Comparison of ENCODE assay signal across 2 cellular contexts in genomic region chrX:11504234-11504633, GRCh38.
TF ChIP-seq lines count a peak whose summit lies in the region.

No MANE protein-coding gene starts in this region.

TF ChIP-seq in SK-N-SH, 30 proteins besides CTCF, POLR2A, EP300 and RAD21 (continued from another document):
- TF ChIP-seq USF1 (IDR thresholded peaks at IDR 0.05; ENCODE audit: borderline replicate concordance, low read depth) (no peak), ZBTB33 (IDR thresholded peaks at IDR 0.05; ENCODE audit: borderline replicate concordance, low read depth) (no peak), ELF1 (IDR thresholded peaks at IDR 0.05) (no peak), RFX5 (IDR thresholded peaks at IDR 0.05; ENCODE audit: low read length) (no peak), GATA2 (CRISPR knock-in tag; IDR thresholded peaks at IDR 0.05) (no peak), USF2 (IDR thresholded peaks at IDR 0.05; ENCODE audit: borderline replicate concordance, low read depth, low read length) (no peak), SMC3 (IDR thresholded peaks at IDR 0.05; ENCODE audit: low read depth, low read length) (no peak), NRF1 (IDR thresholded peaks at IDR 0.05; ENCODE audit: low read depth, low read length) (no peak)

TF ChIP-seq in SK-N-SH treated with all-trans-retinoic acid at 6 μM for 48 hours, 23 proteins besides CTCF, POLR2A, EP300 and RAD21 (continued from another document):
- TF ChIP-seq TSHZ2 (CRISPR knock-in tag; IDR thresholded peaks at IDR 0.05) (no peak), GLIS3 (CRISPR knock-in tag; IDR thresholded peaks at IDR 0.05) (no peak), PATZ1 (CRISPR knock-in tag; IDR thresholded peaks at IDR 0.05; ENCODE audit: borderline replicate concordance) (no peak), ESRRG (CRISPR knock-in tag; IDR thresholded peaks at IDR 0.05) (no peak), ZNF70 (CRISPR knock-in tag; IDR thresholded peaks at IDR 0.05) (no peak), ARNTL (CRISPR knock-in tag; IDR thresholded peaks at IDR 0.05; ENCODE audit: borderline replicate concordance, low read depth) (no peak), SNAI2 (CRISPR knock-in tag; IDR thresholded peaks at IDR 0.05) (no peak), TOX (CRISPR knock-in tag; IDR thresholded peaks at IDR 0.05; ENCODE audit: borderline replicate concordance) (no peak), CSRNP3 (CRISPR knock-in tag; IDR thresholded peaks at IDR 0.05) (no peak), ZFP3 (CRISPR knock-in tag; IDR thresholded peaks at IDR 0.05) (no peak), ZNF8 (CRISPR knock-in tag; IDR thresholded peaks at IDR 0.05) (no peak), ZNF565 (CRISPR knock-in tag; conservative IDR thresholded peaks at IDR 0.05; ENCODE audit: low read depth) (no peak), ZC3H10 (CRISPR knock-in tag; IDR thresholded peaks at IDR 0.05) (no peak)
